ENCODE assay signal across 8 cellular contexts in genomic region chr11:32092581-32093170, GRCh38. TPM values are rescaled to one million over a fixed set of nuclear protein-coding genes. Genes with fewer than 3 reads are reported as not detected.
DNase-seq lines count a peak whose midpoint lies in the region; ATAC-seq and TF ChIP-seq lines count a peak whose summit lies in the region.

No MANE protein-coding gene starts in this region.

- H3K36me3 Mint-ChIP-seq in T-helper 2 cell treated with Interferon-gamma antibody and Interleukin-4, amounts not matched to agents 5 μg/mL and 100 μg/mL, for 36 hours (ENCODE audit: low read depth) = peaks cover 12% of the 10 kb centered on the region
- H3K36me3 Mint-ChIP-seq in stimulated activated memory B cell treated with anti-CD40 and anti-IgM and Interleukin-4, amounts not matched to agents 10 μg/mL and 1 μg/mL and 100 μg/mL, for 72 hours = peaks cover 11% of the 10 kb centered on the region

- peak overlapping the region; percentile 64 for H3K4me3 Mint-ChIP-seq in T-helper 2 cell treated with Interferon-gamma antibody and Interleukin-4, amounts not matched to agents 5 μg/mL and 100 μg/mL, for 36 hours
- peak overlapping the region; percentile 47 for H3K4me3 Mint-ChIP-seq in stimulated activated memory B cell treated with anti-CD40 and anti-IgM and Interleukin-4, amounts not matched to agents 10 μg/mL and 1 μg/mL and 100 μg/mL, for 72 hours

- DNase-seq in T-helper 2 cell treated with Interferon-gamma antibody and Interleukin-4, amounts not matched to agents 5 μg/mL and 100 μg/mL, for 36 hours (ENCODE audit: low spot score) = no peak
- DNase-seq in T-helper 2 cell = no peak
- peak; percentile 93 for DNase-seq in SW480 (ENCODE audit: low spot score)
- DNase-seq in fibroblast of the aortic adventitia (ENCODE audit: low read depth) = no peak
- DNase-seq in stimulated activated naive CD4-positive, alpha-beta T cell (lab: John Stamatoyannopoulos, UW) = no peak
- DNase-seq in GM20000 (ENCODE audit: low spot score) = no peak
- no peak for DNase-seq in NCI-H510A (lab: John Stamatoyannopoulos, UW)

- ATAC-seq in stimulated activated memory B cell treated with anti-CD40 and anti-IgM and Interleukin-4, amounts not matched to agents 10 μg/mL and 1 μg/mL and 100 μg/mL, for 72 hours = no peak

- H3K4me1 Mint-ChIP-seq in T-helper 2 cell treated with Interferon-gamma antibody and Interleukin-4, amounts not matched to agents 5 μg/mL and 100 μg/mL, for 36 hours (ENCODE audit: low read depth) = peaks cover 21% of the 10 kb centered on the region
- H3K4me1 Mint-ChIP-seq in stimulated activated memory B cell treated with anti-CD40 and anti-IgM and Interleukin-4, amounts not matched to agents 10 μg/mL and 1 μg/mL and 100 μg/mL, for 72 hours = peaks cover 26% of the 10 kb centered on the region

- no peak for TF ChIP-seq CTCF in fibroblast of the aortic adventitia (IDR thresholded peaks at IDR 0.05; ENCODE audit: insufficient read depth, low read length)
- no peak for TF ChIP-seq CTCF in GM20000 (IDR thresholded peaks at IDR 0.05; ENCODE audit: extremely low read depth, missing control alignments)

- H3K27me3 Mint-ChIP-seq in T-helper 2 cell treated with Interferon-gamma antibody and Interleukin-4, amounts not matched to agents 5 μg/mL and 100 μg/mL, for 36 hours (ENCODE audit: low read depth) = peaks cover 5% of the 10 kb centered on the region
- H3K27me3 Mint-ChIP-seq in stimulated activated memory B cell treated with anti-CD40 and anti-IgM and Interleukin-4, amounts not matched to agents 10 μg/mL and 1 μg/mL and 100 μg/mL, for 72 hours = no peaks in the 10 kb centered on the region

- H3K4me3 ChIP-seq in fibroblast of the aortic adventitia (ENCODE audit: low read depth, low read length) = peak overlapping the region; percentile 81

- H3K9me3 Mint-ChIP-seq in T-helper 2 cell treated with Interferon-gamma antibody and Interleukin-4, amounts not matched to agents 5 μg/mL and 100 μg/mL, for 36 hours = no peaks in the 10 kb centered on the region
- H3K9me3 Mint-ChIP-seq in stimulated activated memory B cell treated with anti-CD40 and anti-IgM and Interleukin-4, amounts not matched to agents 10 μg/mL and 1 μg/mL and 100 μg/mL, for 72 hours = no peaks in the 10 kb centered on the region

- H3K27ac Mint-ChIP-seq in T-helper 2 cell treated with Interferon-gamma antibody and Interleukin-4, amounts not matched to agents 5 μg/mL and 100 μg/mL, for 36 hours = peak overlapping the region; percentile 55
- H3K27ac Mint-ChIP-seq in stimulated activated memory B cell treated with anti-CD40 and anti-IgM and Interleukin-4, amounts not matched to agents 10 μg/mL and 1 μg/mL and 100 μg/mL, for 72 hours = peak overlapping the region; percentile 81

RNA-seq across cellular contexts. Expression of gene RCN1, which starts 1.8 kb away (rescaled TPM):
- 317 and 427 TPM in 2 replicates for total RNA-seq in fibroblast of the aortic adventitia (ENCODE audit: low replicate concordance)
